In the genomic region with DNA sequence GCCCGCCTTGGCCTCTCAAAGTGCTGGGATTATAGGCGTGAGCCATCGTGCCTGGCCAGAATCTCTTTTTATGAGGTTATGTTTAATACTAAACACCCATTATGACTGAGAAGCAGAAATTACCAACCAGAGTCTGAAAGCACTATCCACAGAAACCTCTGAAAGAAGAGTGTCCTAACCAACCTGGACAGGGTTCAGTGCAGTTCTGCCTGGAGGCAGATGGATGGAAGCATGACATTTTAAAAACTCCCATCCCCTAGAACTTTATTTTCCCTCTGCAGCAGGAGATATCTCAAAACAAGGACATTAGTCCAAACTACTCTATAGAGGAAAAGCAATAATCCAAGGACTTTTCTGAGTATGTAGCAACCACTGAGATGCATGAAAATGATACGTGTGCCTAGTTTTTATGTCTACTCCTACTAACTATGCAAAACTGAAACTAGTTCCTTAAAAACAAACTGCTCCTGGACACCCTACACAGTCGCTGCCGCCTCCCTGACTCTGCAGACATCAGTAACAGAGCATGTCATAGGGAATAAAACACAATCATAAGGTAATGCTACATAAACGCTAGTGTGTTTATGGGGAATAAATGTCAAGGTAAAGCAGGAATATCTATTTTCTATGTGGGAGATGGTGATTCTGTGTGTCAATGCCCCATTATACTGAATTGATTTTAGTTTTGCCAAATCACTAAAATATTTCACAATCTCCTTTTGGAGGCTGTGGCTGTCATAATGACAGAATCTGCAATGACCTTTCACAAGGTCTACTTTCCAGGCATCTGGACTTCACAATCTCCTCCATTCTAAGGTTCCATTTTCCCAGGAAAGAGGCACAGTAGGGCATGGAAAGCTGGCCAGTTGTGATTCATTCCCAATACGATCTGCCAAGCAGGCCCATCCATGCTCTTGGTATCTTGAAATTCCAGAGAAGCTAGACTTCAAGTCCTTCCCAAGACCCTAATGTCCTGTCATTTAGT, we compare ENCODE assay signal across 2 cellular contexts.
A peak's percentile ranks its signal among the peaks of the same experiment; 100 is the strongest.
TF ChIP-seq lines count a peak whose summit lies in the region.

No MANE protein-coding gene starts in this region.

TF ChIP-seq in HEK293, 187 proteins besides CTCF, POLR2A, EP300 and RAD21 (continued from another document):
- TF ChIP-seq, protein P1, sequence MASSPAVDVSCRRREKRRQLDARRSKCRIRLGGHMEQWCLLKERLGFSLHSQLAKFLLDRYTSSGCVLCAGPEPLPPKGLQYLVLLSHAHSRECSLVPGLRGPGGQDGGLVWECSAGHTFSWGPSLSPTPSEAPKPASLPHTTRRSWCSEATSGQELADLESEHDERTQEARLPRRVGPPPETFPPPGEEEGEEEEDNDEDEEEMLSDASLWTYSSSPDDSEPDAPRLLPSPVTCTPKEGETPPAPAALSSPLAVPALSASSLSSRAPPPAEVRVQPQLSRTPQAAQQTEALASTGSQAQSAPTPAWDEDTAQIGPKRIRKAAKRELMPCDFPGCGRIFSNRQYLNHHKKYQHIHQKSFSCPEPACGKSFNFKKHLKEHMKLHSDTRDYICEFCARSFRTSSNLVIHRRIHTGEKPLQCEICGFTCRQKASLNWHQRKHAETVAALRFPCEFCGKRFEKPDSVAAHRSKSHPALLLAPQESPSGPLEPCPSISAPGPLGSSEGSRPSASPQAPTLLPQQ (tag by site-specific recombination; IDR thresholded peaks at IDR 0.05), result no peak
- 0 out of 2 replicates have a peak, but pooled peaks have one; percentile 29 for TF ChIP-seq ZBTB17 (tag by site-specific recombination; IDR thresholded peaks at IDR 0.05)
TF ChIP-seq in HEK293: peak in this region for 2.

TF ChIP-seq in K562, 482 proteins besides CTCF, POLR2A, EP300 and RAD21 (continued from another document):
- TF ChIP-seq HMBOX1 (IDR thresholded peaks at IDR 0.05), result 0 out of 2 replicates have a peak, but pooled peaks have one; percentile 38
- no peak for TF ChIP-seq PHB (CRISPR knock-in tag; IDR thresholded peaks at IDR 0.05)
- TF ChIP-seq RNF2 (IDR thresholded peaks at IDR 0.05), result no peak
